In the genomic region with DNA sequence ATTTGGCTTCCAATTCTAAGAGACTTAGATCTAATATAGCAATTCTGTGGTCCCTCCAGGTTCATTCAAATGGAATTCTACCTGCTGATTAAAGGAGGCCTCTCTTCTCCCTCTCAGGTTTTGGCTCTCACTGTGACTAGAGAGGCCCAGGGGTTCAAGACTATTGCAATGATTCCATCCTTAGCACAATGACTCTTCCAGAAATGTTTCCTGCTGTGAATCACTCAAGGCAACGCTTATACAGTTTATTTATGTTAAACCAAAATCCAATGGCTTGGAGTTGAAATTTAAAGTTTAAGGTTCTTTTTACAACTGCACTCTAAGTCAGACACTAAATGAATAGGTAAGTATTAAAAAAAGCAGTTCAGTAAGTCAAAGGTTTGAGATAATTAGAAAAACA, we compare ENCODE assay signal across 1 cellular context.
TF ChIP-seq lines count a peak whose summit lies in the region.

No MANE protein-coding gene starts in this region.

TF ChIP-seq in WTC11, 78 proteins besides CTCF, POLR2A, EP300 and RAD21 (continued from another document):
- TF ChIP-seq ZNF532 (CRISPR knock-in tag; IDR thresholded peaks at IDR 0.05; ENCODE audit: borderline replicate concordance) (no peak), TP53 (CRISPR knock-in tag; IDR thresholded peaks at IDR 0.05) (no peak), OVOL2 (CRISPR knock-in tag; IDR thresholded peaks at IDR 0.05; ENCODE audit: borderline replicate concordance) (no peak), ZNF121 (CRISPR knock-in tag; IDR thresholded peaks at IDR 0.05) (no peak), ZBTB21 (CRISPR knock-in tag; IDR thresholded peaks at IDR 0.05; ENCODE audit: borderline replicate concordance) (no peak), ZNF219 (CRISPR knock-in tag; IDR thresholded peaks at IDR 0.05; ENCODE audit: borderline replicate concordance) (no peak), ESRRA (CRISPR knock-in tag; IDR thresholded peaks at IDR 0.05; ENCODE audit: borderline replicate concordance) (no peak), ZNF512 (CRISPR knock-in tag; IDR thresholded peaks at IDR 0.05; ENCODE audit: borderline replicate concordance) (no peak), ZNF138 (CRISPR knock-in tag; conservative IDR thresholded peaks at IDR 0.05) (no peak), ZNF317 (CRISPR knock-in tag; IDR thresholded peaks at IDR 0.05; ENCODE audit: borderline replicate concordance, low read depth) (no peak)
